In genomic region chr4:101954351-101954750, GRCh38 we compare ENCODE assay signal across 14 cellular contexts.
DNase-seq lines count a peak whose midpoint lies in the region; ATAC-seq and TF ChIP-seq lines count a peak whose summit lies in the region.
"Had no signal": no experiment of that assay in that cellular context is flagged by ENCODE, and none has a peak within 500 bp of the region (broad histone marks: within the 10 kb centered on the region; RNA-seq: fewer than 3 reads in every experiment).

No MANE protein-coding gene starts in this region.

- H3K9me3 ChIP-seq in cardiac muscle cell (ENCODE audit: low read depth) (no peaks in the 10 kb centered on the region), PC-3 (ENCODE audit: low read length) (no peaks in the 10 kb centered on the region)
- H3K9me3 ChIP-seq in naive thymus-derived CD4-positive, alpha-beta T cell (ENCODE audit: control insufficient read depth in 2 of 3, low read length in 3 of 3), result no peaks in the 10 kb centered on the region

- intact Hi-C loops in left cardiac atrium (cut with DNase I), result no loop called here
- intact Hi-C loops in naive thymus-derived CD4-positive, alpha-beta T cell (cut with micrococcal nuclease), result no loop called here
- intact Hi-C loops in PC-3 (cut with micrococcal nuclease), result no loop called here

- TF ChIP-seq CTCF in cardiac muscle cell (IDR thresholded peaks at IDR 0.05; ENCODE audit: low read depth, low read length) (no peak), WTC11 (IDR thresholded peaks at IDR 0.05) (no peak), type B pancreatic cell (conservative IDR thresholded peaks at IDR 0.05) (no peak), PC-3 (conservative IDR thresholded peaks at IDR 0.05; ENCODE audit: low read depth, low read length) (no peak)

- H3K27me3 ChIP-seq in cardiac muscle cell (no peaks in the 10 kb centered on the region), PC-3 (ENCODE audit: low read length) (no peaks in the 10 kb centered on the region)
- H3K27me3 ChIP-seq in naive thymus-derived CD4-positive, alpha-beta T cell (ENCODE audit: control insufficient read depth in 2 of 2, insufficient read depth in 2 of 2, low read length in 2 of 2), result no peaks in the 10 kb centered on the region

- CTCF ChIA-PET in WTC11 (lab: Charles Lee) (interaction anchor here (0.6 kb wide), 1 partner anchor 56 kb away, joined by 4 read pairs; no protein-coding TSS in a partner anchor), PC-3 (lab: Charles Lee) (no interaction called here)
- CTCF ChIA-PET in naive thymus-derived CD4-positive, alpha-beta T cell (lab: Charles Lee), result no interaction called here

- H3K27me3 Mint-ChIP-seq in WTC11 (ENCODE audit: low read depth) (no peaks in the 10 kb centered on the region), type B pancreatic cell (no peaks in the 10 kb centered on the region)
- peaks cover 0 to 5% (median 0%) of the 10 kb centered on the region in 5 donors for H3K27me3 Mint-ChIP-seq in naive thymus-derived CD4-positive, alpha-beta T cell

- H3K9me2 ChIP-seq in PC-3 (replicated peaks; ENCODE audit: low read length), result no peaks in the 10 kb centered on the region

- H4K20me1 ChIP-seq in PC-3 (ENCODE audit: low read length), result no peaks in the 10 kb centered on the region

- H3K4me1 ChIP-seq in cardiac muscle cell (ENCODE audit: low read depth), result peaks cover 17% of the 10 kb centered on the region
- H3K4me1 ChIP-seq in naive thymus-derived CD4-positive, alpha-beta T cell (ENCODE audit: control insufficient read depth in 2 of 2, insufficient read depth in 2 of 2, low read length in 2 of 2), result no peaks in the 10 kb centered on the region
- peaks cover 11% of the 10 kb centered on the region for H3K4me1 ChIP-seq in PC-3 (ENCODE audit: insufficient read depth, low read length)

- POLR2A ChIA-PET in WTC11 (lab: Charles Lee), result no interaction called here
- POLR2A ChIA-PET in naive thymus-derived CD4-positive, alpha-beta T cell (lab: Charles Lee), result no interaction called here
- POLR2A ChIA-PET in PC-3 (lab: Charles Lee; ENCODE audit: unreplicated experiment), result no interaction called here

- no peak overlapping the region for H2AFZ ChIP-seq in PC-3 (ENCODE audit: low read length)

- H3K4me3 ChIP-seq in cardiac muscle cell (no peak overlapping the region), PC-3 (ENCODE audit: low read length) (no peak overlapping the region)
- no peak overlapping the region for H3K4me3 ChIP-seq in naive thymus-derived CD4-positive, alpha-beta T cell (ENCODE audit: low read length)
- H3K4me3 ChIP-seq: lung had no signal

- DNase-seq in cardiac muscle cell (ENCODE audit: low read depth in 1 of 2, low spot score in 1 of 2) (no peak), left cardiac atrium (no peak), WTC11 (ENCODE audit: low spot score) (no peak), lung microvascular endothelial cell (ENCODE audit: low read depth in 2 of 2) (peak; percentile 1 to 11), type B pancreatic cell (ENCODE audit: extremely low spot score, unreplicated experiment) (no peak), epidermal melanocyte (ENCODE audit: insufficient read length, low spot score) (no peak), PC-3 (no peak)
- DNase-seq in naive thymus-derived CD4-positive, alpha-beta T cell, result no peak
- DNase-seq: activated CD8-positive, alpha-beta memory T cell treated with anti-CD3 and anti-CD28 coated beads for 24 hours; activated naive CD4-positive, alpha-beta T cell treated with Interleukin-2 at 50 U/mL for 16 hours; central memory CD4-positive, alpha-beta T cell; stimulated activated naive CD4-positive, alpha-beta T cell had no signal

- H3K9me3 Mint-ChIP-seq in WTC11 (peaks cover 5% of the 10 kb centered on the region), type B pancreatic cell (no peaks in the 10 kb centered on the region)
- H3K9me3 Mint-ChIP-seq in naive thymus-derived CD4-positive, alpha-beta T cell, result no peaks in the 10 kb centered on the region

- H3K27ac ChIP-seq in cardiac muscle cell (peak overlapping the region; percentile 44), PC-3 (ENCODE audit: low read length) (no peak overlapping the region)
- H3K27ac ChIP-seq in naive thymus-derived CD4-positive, alpha-beta T cell (ENCODE audit: low read depth, low read length), result no peak overlapping the region

- H3F3A ChIP-seq in PC-3 (ENCODE audit: low read length, unreplicated experiment), result no peaks in the 10 kb centered on the region

- H3K4me3 Mint-ChIP-seq in WTC11 (no peak overlapping the region), type B pancreatic cell (peak overlapping the region; percentile 23)
- H3K4me3 Mint-ChIP-seq in naive thymus-derived CD4-positive, alpha-beta T cell, result no peak overlapping the region

- ATAC-seq in left cardiac atrium (no peak), WTC11 (peak; percentile 52), PC-3 (no peak)
- no peak for ATAC-seq in naive thymus-derived CD4-positive, alpha-beta T cell
- ATAC-seq: esophagus mucosa had no signal

- no peaks in the 10 kb centered on the region for H3K79me2 ChIP-seq in PC-3 (ENCODE audit: low read length)

- 0 out of 2 replicates have a peak, but pooled peaks cover 3% of the 10 kb centered on the region for H3K36me3 Mint-ChIP-seq in WTC11
- no peaks in the 10 kb centered on the region for H3K36me3 Mint-ChIP-seq in type B pancreatic cell
- H3K36me3 Mint-ChIP-seq in naive thymus-derived CD4-positive, alpha-beta T cell, result no peaks in the 10 kb centered on the region

- H3K36me3 ChIP-seq in cardiac muscle cell, result no peaks in the 10 kb centered on the region
- no peaks in the 10 kb centered on the region for H3K36me3 ChIP-seq in naive thymus-derived CD4-positive, alpha-beta T cell (ENCODE audit: control insufficient read depth in 2 of 3, insufficient read depth in 3 of 3, low read length in 3 of 3)
- H3K36me3 ChIP-seq in PC-3 (ENCODE audit: low read depth, low read length), result no peaks in the 10 kb centered on the region

- peak overlapping the region; percentile 93 for H3K27ac Mint-ChIP-seq in WTC11
- peak overlapping the region; percentile 75 for H3K27ac Mint-ChIP-seq in type B pancreatic cell
- H3K27ac Mint-ChIP-seq in naive thymus-derived CD4-positive, alpha-beta T cell, result no peak overlapping the region

- BruUV-seq in PC-3 (replicated peaks; lab: Mats Ljungman, UMichigan), result no TSS peak

- H3K4me2 ChIP-seq in PC-3 (ENCODE audit: low read length), result no peak overlapping the region

- H3K4me1 Mint-ChIP-seq in WTC11 (peaks cover 59% of the 10 kb centered on the region), type B pancreatic cell (ENCODE audit: unreplicated experiment) (peaks cover 21% of the 10 kb centered on the region)
- H3K4me1 Mint-ChIP-seq in naive thymus-derived CD4-positive, alpha-beta T cell, result no peaks in the 10 kb centered on the region

- no peak overlapping the region for H3K9ac ChIP-seq in PC-3 (ENCODE audit: low read length)

TF ChIP-seq in WTC11, 78 proteins besides CTCF, POLR2A, EP300 and RAD21 (continues in another document):
- no peak for TF ChIP-seq AR (CRISPR knock-in tag; IDR thresholded peaks at IDR 0.05)
- no peak for TF ChIP-seq ZNF425 (CRISPR knock-in tag; conservative IDR thresholded peaks at IDR 0.05)
- no peak for TF ChIP-seq ZNF219 (CRISPR knock-in tag; IDR thresholded peaks at IDR 0.05; ENCODE audit: borderline replicate concordance)
- no peak for TF ChIP-seq ESRRA (CRISPR knock-in tag; IDR thresholded peaks at IDR 0.05; ENCODE audit: borderline replicate concordance)
- TF ChIP-seq ZNF416 (CRISPR knock-in tag; IDR thresholded peaks at IDR 0.05), result no peak

Comparison
In these comparisons a context has a peak if more than half of its experiments do, and no peak if none do; other contexts are left out.
1. DNase-seq: peak in lung microvascular endothelial cell (2 of 2); none in cardiac muscle cell (0 of 2), left cardiac atrium (single experiment), WTC11 (single experiment), type B pancreatic cell (single experiment), epidermal melanocyte (single experiment), naive thymus-derived CD4-positive, alpha-beta T cell (0 of 9) and PC-3 (single experiment).
2. H3K27ac Mint-ChIP-seq: peak in WTC11 (single experiment) and type B pancreatic cell (single experiment); none in naive thymus-derived CD4-positive, alpha-beta T cell (0 of 9).